9 cellular contexts compared by ENCODE assay signal in genomic region chr12:131832393-131833231, GRCh38. TPM values are rescaled to one million over a fixed set of nuclear protein-coding genes. Genes with fewer than 3 reads are reported as not detected.
DNase-seq lines count a peak whose midpoint lies in the region; ATAC-seq and TF ChIP-seq lines count a peak whose summit lies in the region.
"Had no signal": no experiment of that assay in that cellular context is flagged by ENCODE, and none has a peak within 500 bp of the region (broad histone marks: within the 10 kb centered on the region; RNA-seq: fewer than 3 reads in every experiment).

No MANE protein-coding gene starts in this region.

- peak overlapping the region; percentile 49 for H3K4me3 ChIP-seq in SJCRH30
- H3K4me3 ChIP-seq in thymus (ENCODE audit: low read length), result no peak overlapping the region
- no peak overlapping the region for H3K4me3 ChIP-seq in OCI-LY7 (ENCODE audit: low read depth, low read length, poor library complexity, severe bottlenecking)

- no peaks in the 10 kb centered on the region for H3K79me2 ChIP-seq in OCI-LY7 (ENCODE audit: insufficient read depth, low read depth, low read length)

- no peak for TF ChIP-seq CTCF in OCI-LY7 (conservative IDR thresholded peaks at IDR 0.05; ENCODE audit: low read length)

- intact Hi-C loops in head of caudate nucleus (cut with DNase I) (no loop called here), OCI-LY7 (cut with micrococcal nuclease; ENCODE audit: unreplicated experiment) (loop anchor here (5.0 kb wide), 1 partner anchor 225 kb away; no protein-coding TSS in a partner anchor)

- CTCF ChIA-PET in OCI-LY7 (lab: Charles Lee; ENCODE audit: unreplicated experiment), result no interaction called here

- no peaks in the 10 kb centered on the region for H3K9me3 ChIP-seq in SJCRH30 (replicated peaks)
- no peaks in the 10 kb centered on the region for H3K9me3 ChIP-seq in thymus (ENCODE audit: control insufficient read depth)
- H3K9me3 ChIP-seq in OCI-LY7 (ENCODE audit: low read length), result no peaks in the 10 kb centered on the region

- H3K4me1 ChIP-seq in SJCRH30 (no peaks in the 10 kb centered on the region), thymus (ENCODE audit: control insufficient read depth, insufficient read depth, low read length) (no peaks in the 10 kb centered on the region), OCI-LY7 (ENCODE audit: insufficient read depth, low read length, poor library complexity, severe bottlenecking) (no peaks in the 10 kb centered on the region)

- no peak overlapping the region for H2AFZ ChIP-seq in OCI-LY7 (ENCODE audit: low read length)

- no peak overlapping the region for H3K27ac ChIP-seq in SJCRH30
- H3K27ac ChIP-seq in thymus (ENCODE audit: low read depth), result peak overlapping the region; percentile 26
- H3K27ac ChIP-seq in OCI-LY7 (ENCODE audit: low read depth, low read length, poor library complexity, severe bottlenecking), result no peak overlapping the region

- H3K36me3 ChIP-seq in SJCRH30, result no peaks in the 10 kb centered on the region
- H3K36me3 ChIP-seq in thymus (ENCODE audit: control insufficient read depth, insufficient read depth), result no peaks in the 10 kb centered on the region
- no peaks in the 10 kb centered on the region for H3K36me3 ChIP-seq in OCI-LY7 (ENCODE audit: insufficient read depth, low read length)

- H3K9me2 ChIP-seq in OCI-LY7 (ENCODE audit: insufficient read depth, low read length), result no peaks in the 10 kb centered on the region

- DNase-seq in NCI-H2081 (lab: John Stamatoyannopoulos, UW) (peak; percentile 72 to 74), NCI-H2081 treated with DMSO at 0.1 percent for 48 hours (lab: John Stamatoyannopoulos, UW) (no peak), SJCRH30 (peak; percentile 78 to 82), head of caudate nucleus (peak; percentile 68 to 92 (median 80)), OCI-LY7 (ENCODE audit: low spot score) (no peak)
- DNase-seq: activated CD4-positive, alpha-beta T cell treated with anti-CD3 and anti-CD28 coated beads for 48 hours had no signal

- H3K27me3 ChIP-seq in SJCRH30 (no peaks in the 10 kb centered on the region; the same call in 1 of the 2 replicates), thymus (ENCODE audit: control insufficient read depth, insufficient read depth) (peaks cover 49% of the 10 kb centered on the region)

- WGBS in thymus, result 71% methylated on average over 29 of the region's 29 CpGs

- no peak overlapping the region for H3K4me2 ChIP-seq in OCI-LY7 (ENCODE audit: low read length)

- H4K20me1 ChIP-seq in OCI-LY7 (ENCODE audit: insufficient read depth, low read length), result no peaks in the 10 kb centered on the region

- ATAC-seq in HG02938 (IDR thresholded peaks at IDR 0.05; ENCODE audit: unreplicated experiment) (no peak), GM21515 (IDR thresholded peaks at IDR 0.05; ENCODE audit: unreplicated experiment) (no peak)

- POLR2A ChIA-PET in OCI-LY7 (lab: Charles Lee), result no interaction called here

- BruUV-seq in OCI-LY7 (replicated peaks; lab: Mats Ljungman, UMichigan), result no TSS peak

RNA-seq across cellular contexts. Expression of gene MMP17, which starts 4.4 kb away (rescaled TPM):
- 0.68 and 2.3 TPM in 2 replicates for total RNA-seq in SJCRH30 (2014; rRNA removed; shearing (Covaris generic))
- 4.2 TPM for polyA plus RNA-seq in thymus
- not detected in 2 replicates for total RNA-seq in OCI-LY7 (2014; rRNA removed; shearing (Covaris generic))
- total RNA-seq in OCI-LY7 (2022), result not detected in 2 replicates

Comparison
In these comparisons a context has a peak if more than half of its experiments do, and no peak if none do; other contexts are left out.
1. DNase-seq: peak in NCI-H2081 (2 of 2), SJCRH30 (2 of 2) and head of caudate nucleus (42 of 42); none in NCI-H2081 treated with DMSO at 0.1 percent for 48 hours (single experiment) and OCI-LY7 (single experiment).